1 cellular context compared by ENCODE assay signal in the genomic region with DNA sequence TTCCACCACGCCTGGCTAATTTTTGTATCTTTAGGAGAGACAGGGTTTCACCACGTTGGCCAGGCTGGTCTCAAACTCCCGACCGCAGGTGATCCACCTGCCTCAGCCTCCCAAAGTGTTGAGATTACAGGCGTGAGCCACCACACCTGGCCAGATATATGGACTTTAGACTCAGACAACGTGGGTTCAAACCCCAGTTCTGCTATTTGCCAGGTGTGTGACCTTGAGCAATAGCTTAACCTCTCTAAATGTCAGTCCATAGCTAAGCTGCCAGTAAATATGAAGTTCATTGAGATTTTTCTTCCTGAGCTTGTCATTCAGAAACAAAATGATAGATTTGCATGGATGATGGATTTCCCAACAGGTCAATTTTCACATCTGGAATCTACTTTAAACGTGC. TPM values are rescaled to one million over a fixed set of nuclear protein-coding genes. Genes with fewer than 3 reads are reported as not detected.
"Had no signal": no experiment of that assay in that cellular context is flagged by ENCODE, and none has a peak within 500 bp of the region (broad histone marks: within the 10 kb centered on the region; RNA-seq: fewer than 3 reads in every experiment).

No MANE protein-coding gene starts in this region.

RNA-seq across cellular contexts. Expression of a gene that starts 0.9 kb away (rescaled TPM):
- total RNA-seq: PC-9 had no signal
